In the genomic region with DNA sequence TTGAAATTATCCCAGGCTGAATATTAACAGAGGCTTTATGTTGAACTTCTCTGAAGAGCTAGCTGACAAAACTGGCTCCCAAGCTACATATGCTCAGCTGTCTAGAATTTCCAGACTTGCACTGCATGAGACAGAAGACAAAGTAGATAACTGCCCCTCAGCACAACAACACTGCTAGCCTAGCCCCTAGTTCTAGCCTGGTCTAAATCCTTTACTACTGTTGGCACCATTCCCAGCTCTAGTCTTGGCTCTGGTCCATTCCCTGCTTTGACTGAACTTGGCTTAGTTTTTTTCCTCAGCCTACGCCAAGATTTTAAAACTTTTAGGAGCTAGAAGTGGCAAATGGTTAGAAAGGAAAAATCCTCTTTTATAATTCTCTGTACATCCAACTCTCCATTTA, we compare ENCODE assay signal across 10 cellular contexts. TPM values are rescaled to one million over a fixed set of nuclear protein-coding genes. Genes with fewer than 3 reads are reported as not detected.
DNase-seq lines count a peak whose midpoint lies in the region; ATAC-seq, FAIRE-seq and TF ChIP-seq lines count a peak whose summit lies in the region.
"Had no signal": no experiment of that assay in that cellular context is flagged by ENCODE, and none has a peak within 500 bp of the region (broad histone marks: within the 10 kb centered on the region; RNA-seq: fewer than 3 reads in every experiment).

No MANE protein-coding gene starts in this region.

- peaks cover 9% of the 10 kb centered on the region for H3K4me1 Mint-ChIP-seq in activated CD4-positive, alpha-beta T cell treated with anti-CD3 and anti-CD28 coated beads, Interleukin-2, amount 10 ng/mL, durations not matched to agents 7 days and 5 days
- H3K4me1 Mint-ChIP-seq: memory B cell had no signal

- no peaks in the 10 kb centered on the region for H3K36me3 ChIP-seq in keratinocyte (ENCODE audit: control insufficient read depth in 2 of 2, extremely low read depth in 1 of 2, insufficient read depth in 2 of 2, low read length in 2 of 2)
- no peaks in the 10 kb centered on the region for H3K36me3 ChIP-seq in aorta (ENCODE audit: control insufficient read depth in 1 of 2, insufficient read depth in 2 of 2, low read length in 1 of 2)

- H3K4me2 ChIP-seq in keratinocyte (ENCODE audit: control insufficient read depth, extremely low read depth, insufficient read depth, low read depth, low read length) = no peak overlapping the region

- H3K27ac ChIP-seq in keratinocyte (ENCODE audit: control insufficient read depth, insufficient read depth, low read length) = no peak overlapping the region
- no peak overlapping the region for H3K27ac ChIP-seq in aorta (ENCODE audit: low read depth in 1 of 2, low read length in 2 of 2)

- intact Hi-C loops in aorta (cut with DNase I) = no loop called here

- no peak overlapping the region for H3K27ac Mint-ChIP-seq in activated CD4-positive, alpha-beta T cell treated with anti-CD3 and anti-CD28 coated beads, Interleukin-2, amount 10 ng/mL, durations not matched to agents 7 days and 5 days
- H3K27ac Mint-ChIP-seq: activated naive CD8-positive, alpha-beta T cell; memory B cell had no signal

- H3K9ac ChIP-seq in keratinocyte (ENCODE audit: control insufficient read depth, extremely low read depth, insufficient read depth, low read length) = no peak overlapping the region

- H3K79me2 ChIP-seq in keratinocyte (ENCODE audit: control insufficient read depth, insufficient read depth, low read length) = no peaks in the 10 kb centered on the region

- no peaks in the 10 kb centered on the region for H3K9me1 ChIP-seq in keratinocyte (ENCODE audit: control insufficient read depth, extremely low read depth, insufficient read depth, low read length)

- H3K36me3 Mint-ChIP-seq in activated CD4-positive, alpha-beta T cell treated with anti-CD3 and anti-CD28 coated beads, Interleukin-2, amount 10 ng/mL, durations not matched to agents 7 days and 5 days (ENCODE audit: low read depth) = no peaks in the 10 kb centered on the region
- H3K36me3 Mint-ChIP-seq: activated naive CD8-positive, alpha-beta T cell; memory B cell had no signal

- no peaks in the 10 kb centered on the region for H4K20me1 ChIP-seq in keratinocyte (ENCODE audit: control insufficient read depth, extremely low read depth, insufficient read depth, low read length)

- no peak for TF ChIP-seq CTCF in keratinocyte (optimal IDR thresholded peaks at IDR 0.05 in 1 of 3, IDR thresholded peaks at IDR 0.05 in 1 of 3, conservative IDR thresholded peaks at IDR 0.05 in 1 of 3; ENCODE audit: extremely low read depth in 1 of 3, insufficient read depth in 2 of 3, low read length in 3 of 3)
- no peak for TF ChIP-seq CTCF in GM10266 (IDR thresholded peaks at IDR 0.05; ENCODE audit: control insufficient read depth, insufficient read depth, low read depth, missing control alignments)

- H3K9me3 ChIP-seq in keratinocyte (ENCODE audit: control insufficient read depth, low read depth, low read length) (no peaks in the 10 kb centered on the region), aorta (ENCODE audit: control insufficient read depth, low read length) (no peaks in the 10 kb centered on the region)

- H3K9me3 Mint-ChIP-seq in activated CD4-positive, alpha-beta T cell treated with anti-CD3 and anti-CD28 coated beads, Interleukin-2, amount 10 ng/mL, durations not matched to agents 7 days and 5 days = no peaks in the 10 kb centered on the region
- H3K9me3 Mint-ChIP-seq: memory B cell had no signal

- H3K4me1 ChIP-seq in keratinocyte (ENCODE audit: control insufficient read depth, extremely low read depth, insufficient read depth, low read length) = peaks cover 2% of the 10 kb centered on the region
- H3K4me1 ChIP-seq in aorta (ENCODE audit: control insufficient read depth in 1 of 2, insufficient read depth in 2 of 2, low read length in 2 of 2) = no peaks in the 10 kb centered on the region

- DNase-seq in NCI-H748 (lab: John Stamatoyannopoulos, UW; ENCODE audit: unreplicated experiment) (peak; percentile 1), NCI-H748 treated with DMSO at 0.1 percent for 48 hours (lab: John Stamatoyannopoulos, UW) (no peak), anterior cingulate cortex (lab: John Stamatoyannopoulos, UW) (peak in 36 of 58 donors; percentile 0 to 54 (median 10)), keratinocyte (ENCODE audit: low read depth, low spot score) (no peak), aorta (peak; percentile 69 to 77), NCI-H2107 (lab: John Stamatoyannopoulos, UW) (no peak), GM10266 (ENCODE audit: extremely low spot score) (no peak)
- DNase-seq in activated CD4-positive, alpha-beta T cell treated with anti-CD3 and anti-CD28 coated beads, Interleukin-2, amount 10 ng/mL, durations not matched to agents 7 days and 5 days = no peak

- H3K27me3 Mint-ChIP-seq in activated CD4-positive, alpha-beta T cell treated with anti-CD3 and anti-CD28 coated beads, Interleukin-2, amount 10 ng/mL, durations not matched to agents 7 days and 5 days = peaks cover 14% of the 10 kb centered on the region
- H3K27me3 Mint-ChIP-seq: memory B cell had no signal

- peak; percentile 67 for ATAC-seq in aorta (ENCODE audit: low FRiP score)

- 9 to 18% methylated on average over 1 of the region's 1 CpG for WGBS in aorta, 2 donors

- H3K4me3 ChIP-seq in keratinocyte (ENCODE audit: control insufficient read depth in 2 of 3, extremely low read depth in 1 of 3, insufficient read depth in 2 of 3, low read depth in 1 of 3, low read length in 3 of 3) (no peak overlapping the region), aorta (ENCODE audit: low read length in 2 of 2) (no peak overlapping the region)

- dilution Hi-C loops in keratinocyte (cut with MboI; ENCODE audit: extremely low pct_ligation_motif_present, low sequenced_read_pairs) = no loop called here

- no peaks in the 10 kb centered on the region for H3K27me3 ChIP-seq in keratinocyte (ENCODE audit: control insufficient read depth, extremely low read depth, insufficient read depth, low read length)
- H3K27me3 ChIP-seq in aorta (ENCODE audit: control insufficient read depth in 1 of 2, insufficient read depth in 2 of 2, low read length in 1 of 2) = no peaks in the 10 kb centered on the region

- CTCF ChIA-PET in activated CD4-positive, alpha-beta T cell treated with anti-CD3 and anti-CD28 coated beads, Interleukin-2, amount 10 ng/mL, durations not matched to agents 7 days and 5 days (lab: Charles Lee) = interaction anchor here (0.6 kb wide), 1 partner anchor 54 kb away, joined by 3 read pairs; no protein-coding TSS in a partner anchor

- H3K4me3 Mint-ChIP-seq in activated CD4-positive, alpha-beta T cell treated with anti-CD3 and anti-CD28 coated beads, Interleukin-2, amount 10 ng/mL, durations not matched to agents 7 days and 5 days = no peak overlapping the region
- H3K4me3 Mint-ChIP-seq: activated naive CD8-positive, alpha-beta T cell; memory B cell had no signal

- POLR2A ChIA-PET in activated CD4-positive, alpha-beta T cell treated with anti-CD3 and anti-CD28 coated beads, Interleukin-2, amount 10 ng/mL, durations not matched to agents 7 days and 5 days (lab: Charles Lee) = no interaction called here

- H2AFZ ChIP-seq in keratinocyte (ENCODE audit: control insufficient read depth, low read length) = no peak overlapping the region

- FAIRE-seq in keratinocyte (lab: Jason Lieb, UNC) = peak; percentile 48

RNA-seq across cellular contexts. Expression of gene OPHN1, which starts 7.6 kb away (rescaled TPM):
- polyA plus RNA-seq in keratinocyte = 2.5 to 5.8 TPM (median 3.1 TPM) in 3 replicates
- 7.1 TPM for polyA plus RNA-seq in keratinocyte (2011; ENCODE audit: low read depth)
- 3.2 and 3.4 TPM in 2 replicates for polyA plus RNA-seq in keratinocyte (2011; cell fraction: cytosol; rRNA removed)
- 4.5 and 4.8 TPM in 2 replicates for polyA plus RNA-seq in keratinocyte (2011; cell fraction: nucleus; rRNA removed)
- 2.1 and 3.7 TPM in 2 replicates for polyA plus RNA-seq in keratinocyte (2012; ENCODE audit: low replicate concordance)
- polyA minus RNA-seq in keratinocyte = 12.7 to 15.0 TPM (median 14.2 TPM) in 3 replicates
- polyA minus RNA-seq in keratinocyte (2011; cell fraction: cytosol; rRNA and poly(A)+ RNA removed) = 7.3 TPM
- polyA minus RNA-seq in keratinocyte (2011; cell fraction: nucleus; rRNA and poly(A)+ RNA removed) = 15.4 and 16.0 TPM in 2 replicates
- 1 to 10 TPM; 6.8 to 9.7 TPM for total RNA-seq in aorta
- 1 to 10 TPM in 1 of 2 donors, under 1 TPM in 1; 0.25 to 2.9 TPM for polyA plus RNA-seq in aorta
- total RNA-seq in activated CD4-positive, alpha-beta T cell treated with anti-CD3 and anti-CD28 coated beads, Interleukin-2, amount 10 ng/mL, durations not matched to agents 7 days and 5 days = under 1 TPM; 0.07 to 0.10 TPM

RNA-seq across cellular contexts. Expression of gene YIPF6, which starts 57.9 kb away (rescaled TPM):
- polyA plus RNA-seq in keratinocyte = 14.4 to 22.4 TPM (median 20.2 TPM) in 3 replicates
- polyA plus RNA-seq in keratinocyte (2011; ENCODE audit: low read depth) = 5.3 TPM
- polyA plus RNA-seq in keratinocyte (2011; cell fraction: cytosol; rRNA removed) = 11.0 and 20.8 TPM in 2 replicates
- 19.6 and 21.5 TPM in 2 replicates for polyA plus RNA-seq in keratinocyte (2011; cell fraction: nucleus; rRNA removed)
- polyA plus RNA-seq in keratinocyte (2012; ENCODE audit: low replicate concordance) = 14.7 and 21.1 TPM in 2 replicates
- polyA minus RNA-seq in keratinocyte = 10.0 to 25.0 TPM (median 20.3 TPM) in 3 replicates
- polyA minus RNA-seq in keratinocyte (2011; cell fraction: cytosol; rRNA and poly(A)+ RNA removed) = 10.6 TPM
- polyA minus RNA-seq in keratinocyte (2011; cell fraction: nucleus; rRNA and poly(A)+ RNA removed) = 10.6 and 24.3 TPM in 2 replicates
- total RNA-seq in aorta = 10 to 100 TPM; 39.4 to 39.9 TPM
- 10 to 100 TPM in 1 of 2 donors, 1 to 10 TPM in 1; 8.3 to 12.1 TPM for polyA plus RNA-seq in aorta
- total RNA-seq in activated CD4-positive, alpha-beta T cell treated with anti-CD3 and anti-CD28 coated beads, Interleukin-2, amount 10 ng/mL, durations not matched to agents 7 days and 5 days = 10 to 100 TPM; 11.1 to 15.7 TPM

Comparison
In these comparisons a context has a peak if more than half of its experiments do, and no peak if none do; other contexts are left out.
1. DNase-seq: peak in NCI-H748 (single experiment), anterior cingulate cortex (36 of 58) and aorta (2 of 2); none in NCI-H748 treated with DMSO at 0.1 percent for 48 hours (single experiment), keratinocyte (single experiment), activated CD4-positive, alpha-beta T cell treated with anti-CD3 and anti-CD28 coated beads, Interleukin-2, amount 10 ng/mL, durations not matched to agents 7 days and 5 days (single experiment), NCI-H2107 (single experiment) and GM10266 (single experiment).
2. RNA of gene OPHN1, which starts 7.6 kb away (total RNA-seq): 6.8 to 9.7 TPM in aorta; 0.07 to 0.10 TPM in activated CD4-positive, alpha-beta T cell treated with anti-CD3 and anti-CD28 coated beads, Interleukin-2, amount 10 ng/mL, durations not matched to agents 7 days and 5 days; every median in the first group is over 4 times any median in the second.